ENCODE assay signal across 18 cellular contexts in the genomic region with DNA sequence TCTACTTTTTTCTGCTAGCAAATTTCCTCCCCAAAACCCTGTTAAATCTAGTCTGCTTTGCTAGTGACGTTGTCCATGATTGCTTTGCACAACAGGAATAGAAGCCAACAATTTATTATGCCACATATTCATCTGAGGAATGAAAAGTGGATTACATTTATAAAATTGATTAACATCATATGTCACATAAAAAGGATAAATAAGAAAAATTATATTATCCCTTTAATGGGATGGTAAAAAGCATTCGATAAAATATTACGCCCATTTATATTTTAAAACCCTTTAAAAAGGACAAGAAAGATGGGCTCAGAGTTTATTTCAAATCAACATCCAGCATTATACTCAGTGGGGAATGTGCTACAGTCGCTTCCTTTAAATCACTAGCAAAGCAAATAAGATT.
DNase-seq lines count a peak whose midpoint lies in the region; ATAC-seq and TF ChIP-seq lines count a peak whose summit lies in the region.
"Had no signal": no experiment of that assay in that cellular context is flagged by ENCODE, and none has a peak within 500 bp of the region (broad histone marks: within the 10 kb centered on the region; RNA-seq: fewer than 3 reads in every experiment).

No MANE protein-coding gene starts in this region.

- H3K79me2 ChIP-seq in SK-N-SH (ENCODE audit: insufficient read depth) = no peaks in the 10 kb centered on the region
- H3K79me2 ChIP-seq in neural progenitor cell (ENCODE audit: low read depth) = no peaks in the 10 kb centered on the region

- H3K4me2 ChIP-seq in SK-N-SH = no peak overlapping the region
- H3K4me2 ChIP-seq in neural progenitor cell = no peak overlapping the region
- H3K4me2 ChIP-seq: A549; BLaER1 treated with 17β-estradiol and CSF1 and Interleukin-3, amounts not matched to agents 10 nM and 100 nM had no signal

- H3K4me1 Mint-ChIP-seq in neural progenitor cell = peaks cover 6% of the 10 kb centered on the region
- H3K4me1 Mint-ChIP-seq: B cell had no signal

- 36% methylated on average over 4 of the region's 4 CpGs for WGBS in SK-N-SH (ENCODE audit: low lambda C conversion rate)

- H3K4me3 ChIP-seq in SK-N-SH (ENCODE audit: low read depth in 2 of 2, low read length in 1 of 2) = no peak overlapping the region
- no peak overlapping the region for H3K4me3 ChIP-seq in neural progenitor cell
- H3K4me3 ChIP-seq: A549; BLaER1 treated with 17β-estradiol and CSF1 and Interleukin-3, amounts not matched to agents 10 nM and 100 nM; GM12878 had no signal

- H3K27ac ChIP-seq in SK-N-SH (ENCODE audit: low read depth in 2 of 2, low read length in 1 of 2) (no peak overlapping the region), neural progenitor cell (no peak overlapping the region)
- H3K27ac ChIP-seq: 22Rv1; A549; BLaER1 treated with 17β-estradiol and CSF1 and Interleukin-3, amounts not matched to agents 10 nM and 100 nM; C4-2B had no signal

- no peak for TF ChIP-seq CTCF in SK-N-SH (IDR thresholded peaks at IDR 0.05)
- TF ChIP-seq CTCF in neural progenitor cell (IDR thresholded peaks at IDR 0.05) = no peak

- CTCF ChIA-PET in SK-N-SH (lab: Yijun Ruan, JAX) = no interaction called here

- H4K20me1 ChIP-seq in SK-N-SH (ENCODE audit: insufficient read depth) (no peaks in the 10 kb centered on the region), neural progenitor cell (ENCODE audit: low read depth) (no peaks in the 10 kb centered on the region)
- H4K20me1 ChIP-seq: BLaER1 treated with 17β-estradiol and CSF1 and Interleukin-3, amounts not matched to agents 10 nM and 100 nM had no signal

- DNase-seq in SK-N-SH (no peak), neural progenitor cell (ENCODE audit: low spot score) (no peak), EL (no peak)
- DNase-seq: AML-193; Caco-2; Calu3; CD4-positive, alpha-beta T cell; CD8-positive, alpha-beta T cell; DMS79 treated with DMSO at 0.1 percent for 48 hours; GDM1 had no signal

- no peak overlapping the region for H3K4me3 Mint-ChIP-seq in neural progenitor cell
- H3K4me3 Mint-ChIP-seq: B cell; CD4-positive, alpha-beta T cell; CD8-positive, alpha-beta T cell had no signal

- POLR2A ChIA-PET in SK-N-SH (lab: Yijun Ruan, JAX) = no interaction called here

- no peaks in the 10 kb centered on the region for H3K27me3 ChIP-seq in SK-N-SH (ENCODE audit: insufficient read depth)
- H3K27me3 ChIP-seq in neural progenitor cell = no peaks in the 10 kb centered on the region
- H3K27me3 ChIP-seq: BLaER1 treated with 17β-estradiol and CSF1 and Interleukin-3, amounts not matched to agents 10 nM and 100 nM had no signal

- peaks cover 2% of the 10 kb centered on the region for H3K9me3 Mint-ChIP-seq in neural progenitor cell
- H3K9me3 Mint-ChIP-seq: CD4-positive, alpha-beta T cell had no signal

- TF ChIP-seq RAD21 in SK-N-SH (IDR thresholded peaks at IDR 0.05; ENCODE audit: low read length) = no peak

- H2AFZ ChIP-seq in SK-N-SH (ENCODE audit: low read depth) (no peak overlapping the region), neural progenitor cell (replicated peaks) (peak overlapping the region; percentile 68)

- ATAC-seq in SK-N-SH treated with all-trans-retinoic acid at 6 μM for 48 hours (no peak), GM18907 (IDR thresholded peaks at IDR 0.05; ENCODE audit: unreplicated experiment) (no peak)
- ATAC-seq: A549; CD8-positive, alpha-beta T cell; GM12878 had no signal

- TF ChIP-seq EP300 in SK-N-SH (IDR thresholded peaks at IDR 0.05; ENCODE audit: borderline replicate concordance in 1 of 2, low read depth in 1 of 2, low read length in 1 of 2) = no peak

- no peaks in the 10 kb centered on the region for H3K9me3 ChIP-seq in SK-N-SH
- H3K9me3 ChIP-seq in neural progenitor cell (ENCODE audit: low read depth) = no peaks in the 10 kb centered on the region
- H3K9me3 ChIP-seq: A549; BLaER1 treated with 17β-estradiol and CSF1 and Interleukin-3, amounts not matched to agents 10 nM and 100 nM; Caco-2 had no signal

- no peaks in the 10 kb centered on the region for H3K9me2 ChIP-seq in SK-N-SH

- no peaks in the 10 kb centered on the region for H3K36me3 Mint-ChIP-seq in neural progenitor cell
- H3K36me3 Mint-ChIP-seq: CD8-positive, alpha-beta T cell had no signal

- H3F3A ChIP-seq in SK-N-SH (replicated peaks; ENCODE audit: insufficient read depth) (no peaks in the 10 kb centered on the region), neural progenitor cell (ENCODE audit: low read depth) (no peaks in the 10 kb centered on the region)

- no peak overlapping the region for H3K27ac Mint-ChIP-seq in neural progenitor cell
- H3K27ac Mint-ChIP-seq: B cell; CD4-positive, alpha-beta T cell; CD8-positive, alpha-beta T cell had no signal

- H3K36me3 ChIP-seq in SK-N-SH (replicated peaks in 1 of 2; ENCODE audit: control insufficient read depth in 1 of 2, insufficient read depth in 2 of 2, low read length in 1 of 2) = no peaks in the 10 kb centered on the region
- no peaks in the 10 kb centered on the region for H3K36me3 ChIP-seq in neural progenitor cell
- H3K36me3 ChIP-seq: BLaER1 treated with 17β-estradiol and CSF1 and Interleukin-3, amounts not matched to agents 10 nM and 100 nM had no signal

- H3K9ac ChIP-seq in SK-N-SH (no peak overlapping the region), neural progenitor cell (no peak overlapping the region)
- H3K9ac ChIP-seq: BLaER1 treated with 17β-estradiol and CSF1 and Interleukin-3, amounts not matched to agents 10 nM and 100 nM had no signal

- H3K27me3 Mint-ChIP-seq in neural progenitor cell (ENCODE audit: insufficient read depth, low read depth) = no peaks in the 10 kb centered on the region
- H3K27me3 Mint-ChIP-seq: B cell; CD4-positive, alpha-beta T cell had no signal

- peaks cover 0 to 4% of the 10 kb centered on the region in 2 experiments; a peak in 2 of 4 replicates for H3K4me1 ChIP-seq in SK-N-SH (ENCODE audit: control insufficient read depth in 1 of 2, insufficient read depth in 2 of 2, low read depth in 1 of 2, low read length in 1 of 2)
- no peaks in the 10 kb centered on the region for H3K4me1 ChIP-seq in neural progenitor cell
- H3K4me1 ChIP-seq: A549; BLaER1 treated with 17β-estradiol and CSF1 and Interleukin-3, amounts not matched to agents 10 nM and 100 nM; Caco-2 had no signal

TF ChIP-seq in SK-N-SH treated with all-trans-retinoic acid at 6 μM for 48 hours, 23 proteins besides CTCF, POLR2A, EP300 and RAD21:
- TF ChIP-seq ZFP30 (CRISPR knock-in tag; IDR thresholded peaks at IDR 0.05) (no peak), ZNF565 (CRISPR knock-in tag; conservative IDR thresholded peaks at IDR 0.05; ENCODE audit: low read depth) (no peak), BACH2 (CRISPR knock-in tag; IDR thresholded peaks at IDR 0.05; ENCODE audit: borderline replicate concordance) (no peak), ISL1 (CRISPR knock-in tag; IDR thresholded peaks at IDR 0.05) (peak; percentile 91), ZC3H10 (CRISPR knock-in tag; IDR thresholded peaks at IDR 0.05) (no peak), CSDC2 (CRISPR knock-in tag; IDR thresholded peaks at IDR 0.05) (no peak)

TF ChIP-seq in SK-N-SH, 30 proteins besides CTCF, POLR2A, EP300 and RAD21 (continues in another document):
- TF ChIP-seq, protein P1, sequence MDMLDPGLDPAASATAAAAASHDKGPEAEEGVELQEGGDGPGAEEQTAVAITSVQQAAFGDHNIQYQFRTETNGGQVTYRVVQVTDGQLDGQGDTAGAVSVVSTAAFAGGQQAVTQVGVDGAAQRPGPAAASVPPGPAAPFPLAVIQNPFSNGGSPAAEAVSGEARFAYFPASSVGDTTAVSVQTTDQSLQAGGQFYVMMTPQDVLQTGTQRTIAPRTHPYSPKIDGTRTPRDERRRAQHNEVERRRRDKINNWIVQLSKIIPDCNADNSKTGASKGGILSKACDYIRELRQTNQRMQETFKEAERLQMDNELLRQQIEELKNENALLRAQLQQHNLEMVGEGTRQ (IDR thresholded peaks at IDR 0.05; ENCODE audit: borderline replicate concordance, low read depth, low read length) = no peak
- no peak for TF ChIP-seq NFIC (IDR thresholded peaks at IDR 0.05; ENCODE audit: borderline replicate concordance)
- no peak for TF ChIP-seq TEAD4 (IDR thresholded peaks at IDR 0.05; ENCODE audit: borderline replicate concordance, insufficient read depth)
- TF ChIP-seq EZH2phosphoT487 (IDR thresholded peaks at IDR 0.05; ENCODE audit: borderline replicate concordance, low read depth) = no peak
- TF ChIP-seq, protein P2, sequence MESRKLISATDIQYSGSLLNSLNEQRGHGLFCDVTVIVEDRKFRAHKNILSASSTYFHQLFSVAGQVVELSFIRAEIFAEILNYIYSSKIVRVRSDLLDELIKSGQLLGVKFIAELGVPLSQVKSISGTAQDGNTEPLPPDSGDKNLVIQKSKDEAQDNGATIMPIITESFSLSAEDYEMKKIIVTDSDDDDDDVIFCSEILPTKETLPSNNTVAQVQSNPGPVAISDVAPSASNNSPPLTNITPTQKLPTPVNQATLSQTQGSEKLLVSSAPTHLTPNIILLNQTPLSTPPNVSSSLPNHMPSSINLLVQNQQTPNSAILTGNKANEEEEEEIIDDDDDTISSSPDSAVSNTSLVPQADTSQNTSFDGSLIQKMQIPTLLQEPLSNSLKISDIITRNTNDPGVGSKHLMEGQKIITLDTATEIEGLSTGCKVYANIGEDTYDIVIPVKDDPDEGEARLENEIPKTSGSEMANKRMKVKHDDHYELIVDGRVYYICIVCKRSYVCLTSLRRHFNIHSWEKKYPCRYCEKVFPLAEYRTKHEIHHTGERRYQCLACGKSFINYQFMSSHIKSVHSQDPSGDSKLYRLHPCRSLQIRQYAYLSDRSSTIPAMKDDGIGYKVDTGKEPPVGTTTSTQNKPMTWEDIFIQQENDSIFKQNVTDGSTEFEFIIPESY (IDR thresholded peaks at IDR 0.05; ENCODE audit: borderline replicate concordance, low read depth) = no peak
